28 cellular contexts compared by ENCODE assay signal in the genomic region with DNA sequence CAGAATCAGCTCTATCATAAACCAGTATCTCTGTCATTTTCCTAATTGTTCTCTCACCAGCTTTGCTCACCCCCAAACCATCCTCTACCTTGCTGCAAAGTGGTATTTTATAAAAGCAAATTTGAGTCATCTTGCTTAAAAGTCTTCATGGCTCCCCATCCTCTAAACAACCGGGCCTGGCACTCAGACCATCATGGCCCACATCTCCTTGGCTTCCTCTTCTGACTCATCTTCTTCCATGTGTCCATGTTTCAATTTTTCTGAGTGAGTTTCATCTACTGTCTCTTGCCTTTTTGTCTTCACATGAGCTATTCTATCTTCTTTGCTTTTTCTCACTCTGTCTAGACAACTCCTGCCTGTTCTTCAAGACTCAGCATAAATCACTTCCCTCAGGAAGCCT. TPM values are rescaled to one million over a fixed set of nuclear protein-coding genes. Genes with fewer than 3 reads are reported as not detected.
DNase-seq lines count a peak whose midpoint lies in the region; ATAC-seq and TF ChIP-seq lines count a peak whose summit lies in the region.
"Had no signal": no experiment of that assay in that cellular context is flagged by ENCODE, and none has a peak within 500 bp of the region (broad histone marks: within the 10 kb centered on the region; RNA-seq: fewer than 3 reads in every experiment).

No MANE protein-coding gene starts in this region.

- TF ChIP-seq POLR2A in IMR-90 (IDR thresholded peaks at IDR 0.05; ENCODE audit: low read depth, low read length) (no peak), esophagus muscularis mucosa (IDR thresholded peaks at IDR 0.05; ENCODE audit: low read depth) (no peak)

- H4K8ac ChIP-seq in IMR-90 (ENCODE audit: low read depth in 2 of 2, low read length in 2 of 2) (no peak overlapping the region), mesendoderm (ENCODE audit: low read depth, low read length) (no peak overlapping the region)

- peaks cover 9% of the 10 kb centered on the region for H3K4me1 ChIP-seq in IMR-90 (ENCODE audit: control insufficient read depth, insufficient read depth, low read length)
- peaks cover 0 to 56% (median 46%) of the 10 kb centered on the region in 4 donors for H3K4me1 ChIP-seq in esophagus muscularis mucosa
- H3K4me1 ChIP-seq in mesendoderm (ENCODE audit: control insufficient read depth, low read depth, low read length): peaks cover 2% of the 10 kb centered on the region
- H3K4me1 ChIP-seq: BE2C, BLaER1 had no signal

- H3K9ac ChIP-seq in IMR-90 (ENCODE audit: low read depth, low read length): no peak overlapping the region
- no peak overlapping the region for H3K9ac ChIP-seq in mesendoderm (ENCODE audit: low read length)
- H3K9ac ChIP-seq: BLaER1 had no signal

- H3K27ac ChIP-seq in IMR-90 (ENCODE audit: insufficient read depth, low read length) (no peak overlapping the region), esophagus muscularis mucosa (replicated peaks in 1 of 4) (peak overlapping the region in 3 of 4 donors; percentile 21 to 74 (median 46)), mesendoderm (ENCODE audit: low read depth, low read length) (no peak overlapping the region)
- H3K27ac ChIP-seq: BLaER1 had no signal

- peak overlapping the region; percentile 58 for H2BK120ac ChIP-seq in IMR-90 (ENCODE audit: low read depth, low read length)
- H2BK120ac ChIP-seq in mesendoderm (ENCODE audit: low read depth, low read length): no peak overlapping the region

- H3K4ac ChIP-seq in IMR-90 (ENCODE audit: low read depth, low read length) (0 out of 2 replicates have a peak overlapping the region, but pooled peaks have one; percentile 8), mesendoderm (ENCODE audit: low read depth, low read length) (no peak overlapping the region)

- BruUV-seq in IMR-90 (replicated peaks; lab: Mats Ljungman, UMichigan): no TSS peak

- TF ChIP-seq EP300 in esophagus muscularis mucosa (IDR thresholded peaks at IDR 0.05): no peak

- H3K4me3 ChIP-seq in IMR-90 (ENCODE audit: insufficient read depth, low read depth, low read length): no peak overlapping the region
- no peak overlapping the region for H3K4me3 ChIP-seq in esophagus muscularis mucosa
- H3K4me3 ChIP-seq in mesendoderm (ENCODE audit: low read length): no peak overlapping the region
- H3K4me3 ChIP-seq: BLaER1, GM12878 had no signal

- WGBS in IMR-90 (ENCODE audit: extremely low coverage in 2 of 2, insufficient read length in 1 of 2), 2 experiments: 100% methylated on average over 1 of the region's 1 CpG; no CpG with 5 or more reads in 1 of the 2 experiments
- WGBS in esophagus muscularis mucosa: 88% methylated on average over 1 of the region's 1 CpG
- no CpG with 5 or more reads among the region's 1 CpG for WGBS in mesendoderm (ENCODE audit: extremely low coverage, insufficient coverage, low lambda C conversion rate)

- H3K4me2 ChIP-seq in IMR-90 (ENCODE audit: low read depth, low read length): no peak overlapping the region
- no peak overlapping the region for H3K4me2 ChIP-seq in mesendoderm (ENCODE audit: low read length)
- H3K4me2 ChIP-seq: BLaER1 had no signal

- peak overlapping the region; percentile 56; the same call in 1 of the 2 replicates for H3K14ac ChIP-seq in IMR-90 (replicated peaks; ENCODE audit: low read depth, low read length)

- H3K23ac ChIP-seq in IMR-90 (ENCODE audit: low read depth, low read length): no peak overlapping the region
- no peak overlapping the region for H3K23ac ChIP-seq in mesendoderm (ENCODE audit: low read length)

- no peaks in the 10 kb centered on the region for H3K79me1 ChIP-seq in IMR-90 (ENCODE audit: low read depth in 1 of 2, low read length in 2 of 2)
- no peaks in the 10 kb centered on the region for H3K79me1 ChIP-seq in mesendoderm (ENCODE audit: low read length)

- POLR2A ChIA-PET in IMR-90 (lab: Charles Lee; ENCODE audit: unreplicated experiment): no interaction called here

- no peak for TF ChIP-seq RAD21 in IMR-90 (IDR thresholded peaks at IDR 0.05; ENCODE audit: low read length)

- dilution Hi-C loops in IMR-90 (cut with HindIII; ENCODE audit: low sequenced_read_pairs, unreplicated experiment): no loop called here

- no peak overlapping the region for H2AK9ac ChIP-seq in IMR-90 (replicated peaks; ENCODE audit: low read depth, low read length, poor library complexity)

- intact Hi-C loops in IMR-90 (cut with micrococcal nuclease) (no loop called here), esophagus muscularis mucosa (cut with DNase I) (no loop called here)

- H3K9me1 ChIP-seq in IMR-90 (ENCODE audit: insufficient read depth, low read length): no peaks in the 10 kb centered on the region

- H3K79me2 ChIP-seq in mesendoderm (ENCODE audit: control insufficient read depth, insufficient read depth, low read length): no peaks in the 10 kb centered on the region

- 0 out of 2 replicates have a peak overlapping the region, but pooled peaks have one; percentile 8 for H2BK20ac ChIP-seq in IMR-90 (ENCODE audit: low read depth, low read length)

- CTCF ChIA-PET in IMR-90 (lab: Yijun Ruan, JAX): no interaction called here

- DNase-seq in IMR-90 (no peak), esophagus muscularis mucosa (ENCODE audit: extremely low spot score) (no peak), mesendoderm (no peak), NOMO-1 (lab: John Stamatoyannopoulos, UW; ENCODE audit: unreplicated experiment in 2 of 2) (no peak), inferior parietal cortex (ENCODE audit: extremely low spot score) (no peak)
- DNase-seq: 8988T; ACHN; BE2C; C1 segment of cervical spinal cord; CD4-positive, alpha-beta memory T cell; CD4-positive, CD25-positive, alpha-beta regulatory T cell; CD8-positive, alpha-beta memory T cell; COR-L47; DMS 273 treated with DMSO at 0.1 percent for 48 hours; DMS153; DMS53; DMS79; DND-41; EL; GDM1 had no signal

- H3K18ac ChIP-seq in IMR-90 (ENCODE audit: low read depth, low read length): no peak overlapping the region
- H3K18ac ChIP-seq in mesendoderm (ENCODE audit: low read length): peak overlapping the region; percentile 51

- H2BK15ac ChIP-seq in IMR-90 (ENCODE audit: low read depth, low read length) (peak overlapping the region; percentile 9; the same call in 1 of the 3 replicates), mesendoderm (replicated peaks; ENCODE audit: low read depth) (no peak overlapping the region)

- no peak overlapping the region for H4K5ac ChIP-seq in IMR-90 (ENCODE audit: low read depth, low read length)
- no peak overlapping the region for H4K5ac ChIP-seq in mesendoderm (ENCODE audit: low read length)

- no peaks in the 10 kb centered on the region for H4K20me1 ChIP-seq in IMR-90 (ENCODE audit: insufficient read depth, low read length)
- H4K20me1 ChIP-seq: BLaER1 had no signal

- no peaks in the 10 kb centered on the region for H3K36me3 ChIP-seq in IMR-90 (ENCODE audit: control insufficient read depth, insufficient read depth, low read length)
- H3K36me3 ChIP-seq in esophagus muscularis mucosa: no peaks in the 10 kb centered on the region
- H3K36me3 ChIP-seq in mesendoderm (ENCODE audit: control insufficient read depth, insufficient read depth, low read length): no peaks in the 10 kb centered on the region
- H3K36me3 ChIP-seq: BE2C, BLaER1 had no signal

- ATAC-seq in IMR-90 (ENCODE audit: low read depth): no peak
- ATAC-seq in GM21786 (IDR thresholded peaks at IDR 0.05; ENCODE audit: unreplicated experiment): no peak
- no peak for ATAC-seq in HG02973 (IDR thresholded peaks at IDR 0.05; ENCODE audit: unreplicated experiment)
- ATAC-seq: GM12878 had no signal

- H4K91ac ChIP-seq in IMR-90 (ENCODE audit: insufficient read depth, low read depth, low read length): peak overlapping the region; percentile 20; the same call in 1 of the 2 replicates

- in situ Hi-C loops in IMR-90 (cut with MboI; ENCODE audit: low sequenced_read_pairs): no loop called here

- no peak overlapping the region for H2AFZ ChIP-seq in IMR-90 (replicated peaks; ENCODE audit: low read length, poor library complexity)

- H2BK5ac ChIP-seq in IMR-90 (ENCODE audit: low read depth, low read length, poor library complexity, severe bottlenecking): no peak overlapping the region
- H2BK5ac ChIP-seq in mesendoderm (ENCODE audit: low read length): no peak overlapping the region

- no peak for TF ChIP-seq CTCF in IMR-90 (conservative IDR thresholded peaks at IDR 0.05; ENCODE audit: low read depth, low read length)
- no peak for TF ChIP-seq CTCF in esophagus muscularis mucosa (IDR thresholded peaks at IDR 0.05)

- H2AK5ac ChIP-seq in IMR-90 (ENCODE audit: low read depth, low read length) (no peak overlapping the region; the same call in 1 of the 2 replicates), mesendoderm (ENCODE audit: low read length) (no peak overlapping the region)

- H3K9me3 ChIP-seq in IMR-90 (ENCODE audit: control insufficient read depth, insufficient read depth, low read length) (no peaks in the 10 kb centered on the region), esophagus muscularis mucosa (no peaks in the 10 kb centered on the region)
- H3K9me3 ChIP-seq: BE2C, BLaER1 had no signal

- H3K56ac ChIP-seq in IMR-90 (ENCODE audit: extremely low read depth, insufficient read depth, low read length): no peak overlapping the region
- no peak overlapping the region for H3K56ac ChIP-seq in mesendoderm (ENCODE audit: low read length)

- H3K27me3 ChIP-seq in IMR-90 (ENCODE audit: control insufficient read depth, insufficient read depth, low read length) (no peaks in the 10 kb centered on the region), esophagus muscularis mucosa (no peaks in the 10 kb centered on the region), mesendoderm (ENCODE audit: insufficient read depth, low read length, poor library complexity) (no peaks in the 10 kb centered on the region)
- H3K27me3 ChIP-seq: BE2C, BLaER1 had no signal

TF ChIP-seq in IMR-90, 13 proteins besides CTCF, POLR2A, EP300 and RAD21:
- no peak for TF ChIP-seq CEBPB (IDR thresholded peaks at IDR 0.05; ENCODE audit: low read depth, low read length)

RNA-seq across cellular contexts. Expression of gene LHCGR, which starts 58.6 kb away (rescaled TPM):
- total RNA-seq in IMR-90 (2012; rRNA removed) (under 0.01 and 0.18 TPM in 2 replicates), esophagus muscularis mucosa (1 to 10 TPM in 3 of 4 donors, under 1 TPM in 1; 0.65 to 4.6 (median 2.8) TPM)
- 0.03 and 0.10 TPM in 2 replicates for polyA plus RNA-seq in IMR-90 (2012; rRNA removed)
- polyA plus RNA-seq in IMR-90 (2012; cell fraction: cytosol; rRNA removed): 0.01 TPM in 1 of 2 replicates, not detected in the other
- 0.45 and 0.62 TPM in 2 replicates for polyA plus RNA-seq in IMR-90 (2012; cell fraction: nucleus; rRNA removed; ENCODE audit: low replicate concordance)
- polyA plus RNA-seq in mesendoderm (2013, experiment 1 of 2): 0.08 TPM
- 0.13 TPM for polyA plus RNA-seq in mesendoderm (2013, experiment 2 of 2)
- total RNA-seq: A673; CD4-positive, alpha-beta memory T cell; CD4-positive, CD25-positive, alpha-beta regulatory T cell; CD8-positive, alpha-beta memory T cell; Daoy; G401 had no signal
- polyA plus RNA-seq: CD14-positive monocyte; CD4-positive, alpha-beta memory T cell; CD4-positive, CD25-positive, alpha-beta regulatory T cell; CD8-positive, alpha-beta memory T cell had no signal

Comparison
In these comparisons a context has a peak if more than half of its experiments do, and no peak if none do; other contexts are left out.
1. H3K27ac ChIP-seq: peak in esophagus muscularis mucosa (3 of 4); none in IMR-90 (single experiment) and mesendoderm (single experiment).